1 cellular context compared by ENCODE assay signal in genomic region chr22:44676441-44677298, GRCh38.
TF ChIP-seq lines count a peak whose summit lies in the region.

No MANE protein-coding gene starts in this region.

TF ChIP-seq in K562, 482 proteins besides CTCF, POLR2A, EP300 and RAD21 (continued from another document and continues in another):
- TF ChIP-seq CBX1 (IDR thresholded peaks at IDR 0.05; ENCODE audit: low read depth) (no peak), BHLHE40 (IDR thresholded peaks at IDR 0.05; ENCODE audit: low read length) (peak; percentile 65), CGGBP1 (CRISPR knock-in tag; IDR thresholded peaks at IDR 0.05) (no peak), ZNF512 (tag; IDR thresholded peaks at IDR 0.05) (no peak), ZNF263 (CRISPR knock-in tag; IDR thresholded peaks at IDR 0.05; ENCODE audit: borderline replicate concordance) (no peak; the same call in 1 of the 2 replicates), NCOA1 (IDR thresholded peaks at IDR 0.05; ENCODE audit: low read depth) (peak; percentile 89; the same call in 1 of the 2 replicates), STAG1 (CRISPR knock-in tag; IDR thresholded peaks at IDR 0.05; ENCODE audit: borderline replicate concordance) (no peak), ARID2 (IDR thresholded peaks at IDR 0.05) (no peak), MIER1 (IDR thresholded peaks at IDR 0.05; ENCODE audit: low read depth) (0 out of 2 replicates have a peak, but pooled peaks have one; percentile 44), ZNF140 (CRISPR knock-in tag; IDR thresholded peaks at IDR 0.05) (no peak), GMEB1 (CRISPR knock-in tag; IDR thresholded peaks at IDR 0.05) (no peak; the same call in 1 of the 2 replicates), ZNF589 (CRISPR knock-in tag; IDR thresholded peaks at IDR 0.05; ENCODE audit: low read depth) (peak; percentile 72; the same call in 1 of the 2 replicates), ZNF699 (CRISPR knock-in tag; IDR thresholded peaks at IDR 0.05; ENCODE audit: insufficient replicate concordance) (no peak), CBFA2T2 (conservative IDR thresholded peaks at IDR 0.05) (peak; percentile 98), PTTG1 (tag; IDR thresholded peaks at IDR 0.05; ENCODE audit: low read depth) (no peak), RBM14 (IDR thresholded peaks at IDR 0.05; ENCODE audit: borderline replicate concordance, insufficient read depth, low read depth, low read length) (no peak), BMI1 (IDR thresholded peaks at IDR 0.05; ENCODE audit: low read length) (no peak), CHD1 (IDR thresholded peaks at IDR 0.05; ENCODE audit: low read length) (no peak), ZFP36 (IDR thresholded peaks at IDR 0.05; ENCODE audit: low read depth, low read length, partially characterized antibody) (peak; percentile 98), STAT5B (CRISPR knock-in tag; IDR thresholded peaks at IDR 0.05) (no peak), TBL1XR1 (IDR thresholded peaks at IDR 0.05; ENCODE audit: low read length in 2 of 2) (peak; percentile 85 to 87), NONO (IDR thresholded peaks at IDR 0.05; ENCODE audit: low read depth in 2 of 2, low read length in 1 of 2) (peak in 1 of 2 experiments; percentile 98; a peak in 2 of 4 replicates), ZNF431 (CRISPR knock-in tag; IDR thresholded peaks at IDR 0.05) (peak; percentile 27; the same call in 1 of the 2 replicates), ESRRA (IDR thresholded peaks at IDR 0.05; ENCODE audit: borderline replicate concordance, low read depth) (peak; percentile 52; the same call in 1 of the 2 replicates), ZNF23 (CRISPR knock-in tag; IDR thresholded peaks at IDR 0.05) (no peak), HMGN3 (IDR thresholded peaks at IDR 0.05; ENCODE audit: borderline replicate concordance, extremely low read depth, insufficient read length, low read depth, low read length) (peak; percentile 98), RBM15 (IDR thresholded peaks at IDR 0.05; ENCODE audit: insufficient read depth, low read length) (no peak), NFXL1 (CRISPR knock-in tag; IDR thresholded peaks at IDR 0.05) (no peak), CUX1 (CRISPR knock-in tag; IDR thresholded peaks at IDR 0.05) (peak; percentile 82; the same call in 1 of the 2 replicates), CBX3 (IDR thresholded peaks at IDR 0.05; ENCODE audit: borderline replicate concordance in 1 of 2, low read length in 2 of 2) (0 out of 3 replicates have a peak, but pooled peaks of 1 of the 2 experiments have one; percentile 17), FOXP4 (CRISPR knock-in tag; IDR thresholded peaks at IDR 0.05; ENCODE audit: borderline replicate concordance) (peak; percentile 62; the same call in 1 of the 2 replicates), ZNF253 (CRISPR knock-in tag; conservative IDR thresholded peaks at IDR 0.05) (no peak), MECOM (CRISPR knock-in tag; IDR thresholded peaks at IDR 0.05) (0 out of 2 replicates have a peak, but pooled peaks have one; percentile 27), KLF6 (CRISPR knock-in tag; IDR thresholded peaks at IDR 0.05; ENCODE audit: borderline replicate concordance) (no peak), ZKSCAN1 (IDR thresholded peaks at IDR 0.05; ENCODE audit: low read depth, low read length) (peak; percentile 51; the same call in 1 of the 2 replicates), RBFOX2 (IDR thresholded peaks at IDR 0.05; ENCODE audit: low read depth, low read length) (peak; percentile 75), ZNF609 (CRISPR knock-in tag; IDR thresholded peaks at IDR 0.05; ENCODE audit: borderline replicate concordance) (no peak), FOSL1 (tag; conservative IDR thresholded peaks at IDR 0.05) (peak; percentile 53; the same call in 1 of the 2 replicates), TAL1 (IDR thresholded peaks at IDR 0.05) (peak; percentile 96), U2AF2 (optimal IDR thresholded peaks at IDR 0.05; ENCODE audit: low read depth, low read length) (no peak), CHD4 (IDR thresholded peaks at IDR 0.05; ENCODE audit: insufficient read depth, insufficient replicate concordance, low read depth, low read length, poor library complexity, severe bottlenecking) (peak; percentile 12), ZNF77 (CRISPR knock-in tag; IDR thresholded peaks at IDR 0.05) (no peak), CSDE1 (IDR thresholded peaks at IDR 0.05) (no peak), MAFF (IDR thresholded peaks at IDR 0.05; ENCODE audit: low read length) (peak; percentile 82), ETV6 (IDR thresholded peaks at IDR 0.05; ENCODE audit: borderline replicate concordance in 1 of 2, low read depth in 2 of 2, low read length in 1 of 2) (no peak), ETV6 (CRISPR knock-in tag; IDR thresholded peaks at IDR 0.05; ENCODE audit: borderline replicate concordance) (no peak), MYBL2 (IDR thresholded peaks at IDR 0.05; ENCODE audit: low read depth) (no peak), MYBL2 (CRISPR knock-in tag; IDR thresholded peaks at IDR 0.05; ENCODE audit: borderline replicate concordance) (no peak), JUNB (CRISPR knock-in tag; conservative IDR thresholded peaks at IDR 0.05) (no peak), USF1 (CRISPR knock-in tag; IDR thresholded peaks at IDR 0.05) (peak; percentile 43), KHSRP (IDR thresholded peaks at IDR 0.05) (no peak), XRCC4 (IDR thresholded peaks at IDR 0.05; ENCODE audit: extremely low read depth, insufficient read depth, insufficient read length) (no peak)
